Comparison of ENCODE assay signal across 18 cellular contexts in the genomic region with DNA sequence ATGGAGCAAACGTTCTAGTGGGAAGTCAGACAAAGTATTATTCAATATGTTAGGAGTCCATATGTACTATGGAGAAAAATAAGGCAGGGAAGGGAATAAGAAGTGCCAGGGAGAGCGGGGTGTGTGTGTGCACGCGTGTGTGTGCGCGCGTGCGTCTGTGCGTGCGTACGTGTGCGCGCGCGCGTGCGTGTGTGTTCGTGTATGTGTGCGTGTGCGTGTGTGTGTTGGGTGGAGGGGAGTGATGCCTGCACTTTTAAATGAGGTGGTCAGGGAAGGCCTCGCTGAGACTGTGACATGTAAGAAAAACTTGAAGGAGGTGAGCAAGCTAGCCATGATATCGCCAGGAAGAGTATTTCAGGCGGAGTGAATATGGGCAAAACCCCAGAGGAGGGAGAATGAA. TPM values are rescaled to one million over a fixed set of nuclear protein-coding genes. Genes with fewer than 3 reads are reported as not detected.
DNase-seq lines count a peak whose midpoint lies in the region; ATAC-seq and TF ChIP-seq lines count a peak whose summit lies in the region.
"Had no signal": no experiment of that assay in that cellular context is flagged by ENCODE, and none has a peak within 500 bp of the region (broad histone marks: within the 10 kb centered on the region; RNA-seq: fewer than 3 reads in every experiment).

No MANE protein-coding gene starts in this region.

- peaks cover 61% of the 10 kb centered on the region for H3K4me1 ChIP-seq in OCI-LY3 (ENCODE audit: low read length)

- peaks cover 8% of the 10 kb centered on the region for H3K36me3 ChIP-seq in OCI-LY3 (replicated peaks; ENCODE audit: low read depth, low read length)
- H3K36me3 ChIP-seq: gastroesophageal sphincter, vagina had no signal

- peaks cover 7% of the 10 kb centered on the region for H4K20me1 ChIP-seq in OCI-LY3 (ENCODE audit: insufficient read depth, low read length)

- intact Hi-C loops in activated naive CD4-positive, alpha-beta T cell treated with anti-CD3 and anti-CD28 coated beads for 36 hours (cut with micrococcal nuclease) = loop anchor here (5.0 to 10.0 kb wide), 3 partner anchors 330 to 703 kb away; a partner anchor contains a TSS

- ATAC-seq in stimulated activated naive B cell treated with anti-CD40 and anti-IgM and Interleukin-4, amounts not matched to agents 10 μg/mL and 1 μg/mL and 100 μg/mL, for 72 hours (replicated peaks) = no peak
- ATAC-seq: gastroesophageal sphincter, left colon, right cardiac atrium had no signal

- no peaks in the 10 kb centered on the region for H3K9me3 Mint-ChIP-seq in activated naive CD4-positive, alpha-beta T cell treated with anti-CD3 and anti-CD28 coated beads, Interleukin-2, amount 50 U/mL, for 24 hours
- no peaks in the 10 kb centered on the region for H3K9me3 Mint-ChIP-seq in activated naive CD4-positive, alpha-beta T cell treated with anti-CD3 and anti-CD28 coated beads for 36 hours
- H3K9me3 Mint-ChIP-seq in glutamatergic neuron (ENCODE audit: unreplicated experiment) (peaks cover 28% of the 10 kb centered on the region), chondrocyte (ENCODE audit: low read depth) (no peaks in the 10 kb centered on the region)
- H3K9me3 Mint-ChIP-seq in stimulated activated naive B cell treated with anti-CD40 and anti-IgM and Interleukin-4, amounts not matched to agents 10 μg/mL and 1 μg/mL and 100 μg/mL, for 72 hours = peaks cover 4 to 8% of the 10 kb centered on the region in 2 donors
- H3K9me3 Mint-ChIP-seq: mesothelial cell of epicardium had no signal

- CTCF ChIA-PET in activated naive CD4-positive, alpha-beta T cell treated with anti-CD3 and anti-CD28 coated beads for 36 hours (lab: Charles Lee) = interaction anchor here (1.3 to 3.2 kb wide), 3 partner anchors 17 to 65 kb away, joined by 4 to 12 read pairs (median 7); no protein-coding TSS in a partner anchor

- no peaks in the 10 kb centered on the region for H3K27me3 ChIP-seq in OCI-LY3 (ENCODE audit: low read depth, low read length)
- H3K27me3 ChIP-seq: dorsolateral prefrontal cortex, gastroesophageal sphincter, vagina had no signal

- no peaks in the 10 kb centered on the region for H3K9me3 ChIP-seq in OCI-LY3 (ENCODE audit: insufficient read depth, low read length)
- H3K9me3 ChIP-seq: gastroesophageal sphincter, vagina had no signal

- peaks cover 51% of the 10 kb centered on the region for H3K79me2 ChIP-seq in OCI-LY3 (ENCODE audit: low read length)

- H3K4me2 ChIP-seq in OCI-LY3 (ENCODE audit: low read length) = peak overlapping the region; percentile 71

- H3K36me3 Mint-ChIP-seq in activated naive CD4-positive, alpha-beta T cell treated with anti-CD3 and anti-CD28 coated beads, Interleukin-2, amount 50 U/mL, for 24 hours = peaks cover 1% of the 10 kb centered on the region
- no peaks in the 10 kb centered on the region for H3K36me3 Mint-ChIP-seq in activated naive CD4-positive, alpha-beta T cell treated with anti-CD3 and anti-CD28 coated beads for 36 hours (ENCODE audit: low read depth)
- H3K36me3 Mint-ChIP-seq in glutamatergic neuron (ENCODE audit: unreplicated experiment) (peaks cover 4% of the 10 kb centered on the region), chondrocyte (ENCODE audit: low read depth) (no peaks in the 10 kb centered on the region)
- H3K36me3 Mint-ChIP-seq in stimulated activated naive B cell treated with anti-CD40 and anti-IgM and Interleukin-4, amounts not matched to agents 10 μg/mL and 1 μg/mL and 100 μg/mL, for 72 hours = peaks cover 29 to 48% of the 10 kb centered on the region in 2 donors
- H3K36me3 Mint-ChIP-seq: mesothelial cell of epicardium had no signal

- H3K27ac Mint-ChIP-seq in activated naive CD4-positive, alpha-beta T cell treated with anti-CD3 and anti-CD28 coated beads, Interleukin-2, amount 50 U/mL, for 24 hours = peak overlapping the region; percentile 86
- H3K27ac Mint-ChIP-seq in activated naive CD4-positive, alpha-beta T cell treated with anti-CD3 and anti-CD28 coated beads for 36 hours = no peak overlapping the region
- H3K27ac Mint-ChIP-seq in glutamatergic neuron (ENCODE audit: unreplicated experiment) = peak overlapping the region; percentile 97
- H3K27ac Mint-ChIP-seq in stimulated activated naive B cell treated with anti-CD40 and anti-IgM and Interleukin-4, amounts not matched to agents 10 μg/mL and 1 μg/mL and 100 μg/mL, for 72 hours = peak overlapping the region; percentile 74
- no peak overlapping the region for H3K27ac Mint-ChIP-seq in chondrocyte (ENCODE audit: unreplicated experiment)
- H3K27ac Mint-ChIP-seq: mesothelial cell of epicardium had no signal

- H3K27me3 Mint-ChIP-seq in activated naive CD4-positive, alpha-beta T cell treated with anti-CD3 and anti-CD28 coated beads, Interleukin-2, amount 50 U/mL, for 24 hours = no peaks in the 10 kb centered on the region
- H3K27me3 Mint-ChIP-seq in activated naive CD4-positive, alpha-beta T cell treated with anti-CD3 and anti-CD28 coated beads for 36 hours (ENCODE audit: low read depth) = no peaks in the 10 kb centered on the region
- peaks cover 11% of the 10 kb centered on the region for H3K27me3 Mint-ChIP-seq in glutamatergic neuron (ENCODE audit: unreplicated experiment)
- H3K27me3 Mint-ChIP-seq in stimulated activated naive B cell treated with anti-CD40 and anti-IgM and Interleukin-4, amounts not matched to agents 10 μg/mL and 1 μg/mL and 100 μg/mL, for 72 hours = no peaks in the 10 kb centered on the region
- no peaks in the 10 kb centered on the region for H3K27me3 Mint-ChIP-seq in chondrocyte (ENCODE audit: low read depth)
- H3K27me3 Mint-ChIP-seq: activated B cell treated with CpG ODN at 0.5 μM for 24 hours had no signal

- DNase-seq in activated naive CD4-positive, alpha-beta T cell treated with anti-CD3 and anti-CD28 coated beads for 36 hours = no peak
- DNase-seq in glutamatergic neuron (no peak), activated gamma-delta T cell treated with Interleukin-2 at 50 U/mL for 16 hours (no peak), chondrocyte (ENCODE audit: low spot score) (no peak), HT-29 (ENCODE audit: low spot score) (no peak)
- DNase-seq in stimulated activated naive B cell treated with anti-CD40 and anti-IgM and Interleukin-4, amounts not matched to agents 10 μg/mL and 1 μg/mL and 100 μg/mL, for 72 hours = no peak
- DNase-seq: activated B cell treated with CpG ODN at 0.5 μM for 24 hours, dorsolateral prefrontal cortex, left colon, NCI-H1048, NCI-H2081 treated with DMSO at 0.1 percent for 48 hours, NCI-H510A treated with DMSO at 0.1 percent for 48 hours, right cardiac atrium had no signal

- TF ChIP-seq CTCF in OCI-LY3 (IDR thresholded peaks at IDR 0.05; ENCODE audit: low read depth, low read length) = no peak
- no peak for TF ChIP-seq CTCF in glutamatergic neuron (IDR thresholded peaks at IDR 0.05; ENCODE audit: partially characterized antibody, unreplicated experiment)
- no peak for TF ChIP-seq CTCF in chondrocyte (IDR thresholded peaks at IDR 0.05)

- H3K4me3 ChIP-seq in OCI-LY3 (ENCODE audit: low read length) = peak overlapping the region; percentile 33; the same call in 1 of the 2 replicates
- H3K4me3 ChIP-seq: dorsolateral prefrontal cortex, gastroesophageal sphincter, vagina had no signal

- H3K4me3 Mint-ChIP-seq in activated naive CD4-positive, alpha-beta T cell treated with anti-CD3 and anti-CD28 coated beads, Interleukin-2, amount 50 U/mL, for 24 hours = peak overlapping the region; percentile 44
- H3K4me3 Mint-ChIP-seq in activated naive CD4-positive, alpha-beta T cell treated with anti-CD3 and anti-CD28 coated beads for 36 hours = no peak overlapping the region
- H3K4me3 Mint-ChIP-seq in glutamatergic neuron (ENCODE audit: unreplicated experiment) (peak overlapping the region; percentile 75), chondrocyte (ENCODE audit: unreplicated experiment) (no peak overlapping the region)
- H3K4me3 Mint-ChIP-seq in stimulated activated naive B cell treated with anti-CD40 and anti-IgM and Interleukin-4, amounts not matched to agents 10 μg/mL and 1 μg/mL and 100 μg/mL, for 72 hours = peak overlapping the region; percentile 12 to 33
- H3K4me3 Mint-ChIP-seq: mesothelial cell of epicardium had no signal

- H3K4me1 Mint-ChIP-seq in activated naive CD4-positive, alpha-beta T cell treated with anti-CD3 and anti-CD28 coated beads, Interleukin-2, amount 50 U/mL, for 24 hours = peaks cover 61% of the 10 kb centered on the region
- H3K4me1 Mint-ChIP-seq in activated naive CD4-positive, alpha-beta T cell treated with anti-CD3 and anti-CD28 coated beads for 36 hours (ENCODE audit: low read depth) = peaks cover 49% of the 10 kb centered on the region
- peaks cover 37% of the 10 kb centered on the region for H3K4me1 Mint-ChIP-seq in glutamatergic neuron (ENCODE audit: low read depth, unreplicated experiment)
- peaks cover 36 to 58% of the 10 kb centered on the region in 2 donors for H3K4me1 Mint-ChIP-seq in stimulated activated naive B cell treated with anti-CD40 and anti-IgM and Interleukin-4, amounts not matched to agents 10 μg/mL and 1 μg/mL and 100 μg/mL, for 72 hours
- peaks cover 13% of the 10 kb centered on the region for H3K4me1 Mint-ChIP-seq in chondrocyte (ENCODE audit: low read depth)

- H3K9ac ChIP-seq in OCI-LY3 (ENCODE audit: low read length) = peak overlapping the region; percentile 59; the same call in 1 of the 2 replicates

- H3K27ac ChIP-seq in OCI-LY3 (ENCODE audit: low read length) = peak overlapping the region; percentile 98
- H3K27ac ChIP-seq: gastroesophageal sphincter, vagina had no signal

- H2AFZ ChIP-seq in OCI-LY3 (ENCODE audit: low read depth, low read length) = no peak overlapping the region

RNA-seq across cellular contexts. Expression of a gene that starts 1.6 kb away (rescaled TPM):
- 1 to 10 TPM; 3.1 to 3.9 TPM for total RNA-seq in activated naive CD4-positive, alpha-beta T cell treated with anti-CD3 and anti-CD28 coated beads for 36 hours
- total RNA-seq in glutamatergic neuron (ENCODE audit: unreplicated experiment) = 48.4 TPM
- 1.8 to 4.5 TPM (median 2.7 TPM) in 3 replicates for total RNA-seq in chondrocyte
- total RNA-seq in HT-29 (2014; rRNA removed; shearing (Covaris generic)) = 11.9 and 13.8 TPM in 2 replicates

Comparison
In these comparisons a context has a peak if more than half of its experiments do, and no peak if none do; other contexts are left out.
1. H3K27ac Mint-ChIP-seq: peak in activated naive CD4-positive, alpha-beta T cell treated with anti-CD3 and anti-CD28 coated beads, Interleukin-2, amount 50 U/mL, for 24 hours (single experiment), glutamatergic neuron (single experiment) and stimulated activated naive B cell treated with anti-CD40 and anti-IgM and Interleukin-4, amounts not matched to agents 10 μg/mL and 1 μg/mL and 100 μg/mL, for 72 hours (single experiment); none in activated naive CD4-positive, alpha-beta T cell treated with anti-CD3 and anti-CD28 coated beads for 36 hours (single experiment) and chondrocyte (single experiment).
2. H3K4me3 Mint-ChIP-seq: peak in activated naive CD4-positive, alpha-beta T cell treated with anti-CD3 and anti-CD28 coated beads, Interleukin-2, amount 50 U/mL, for 24 hours (single experiment), glutamatergic neuron (single experiment) and stimulated activated naive B cell treated with anti-CD40 and anti-IgM and Interleukin-4, amounts not matched to agents 10 μg/mL and 1 μg/mL and 100 μg/mL, for 72 hours (2 of 2); none in activated naive CD4-positive, alpha-beta T cell treated with anti-CD3 and anti-CD28 coated beads for 36 hours (single experiment) and chondrocyte (single experiment).